In genomic region chr3:8625991-8626390, GRCh38 we compare ENCODE assay signal across 21 cellular contexts. TPM values are rescaled to one million over a fixed set of nuclear protein-coding genes. Genes with fewer than 3 reads are reported as not detected.
DNase-seq lines count a peak whose midpoint lies in the region; ATAC-seq and TF ChIP-seq lines count a peak whose summit lies in the region.
"Had no signal": no experiment of that assay in that cellular context is flagged by ENCODE, and none has a peak within 500 bp of the region (broad histone marks: within the 10 kb centered on the region; RNA-seq: fewer than 3 reads in every experiment).

No MANE protein-coding gene starts in this region.

- H3K4me3 ChIP-seq in neuronal stem cell (ENCODE audit: low read length in 2 of 2) (no peak overlapping the region), gastrocnemius medialis (no peak overlapping the region)
- H3K4me3 ChIP-seq: ascending aorta had no signal

- H2BK15ac ChIP-seq in neuronal stem cell (ENCODE audit: low read length) = peak overlapping the region; percentile 35

- intact Hi-C loops in gastrocnemius medialis (cut with DNase I; ENCODE audit: low total_unique reads) = no loop called here

- in situ Hi-C loops in gastrocnemius medialis (cut with MboI; ENCODE audit: low sequenced_read_pairs in 4 of 4) = no loop called here

- H2AK5ac ChIP-seq in neuronal stem cell (ENCODE audit: low read depth, low read length) = no peak overlapping the region

- TF ChIP-seq CTCF in gastrocnemius medialis (IDR thresholded peaks at IDR 0.05 in 4 of 5, conservative IDR thresholded peaks at IDR 0.05 in 1 of 5) = no peak

- ATAC-seq in GM21717 (IDR thresholded peaks at IDR 0.05; ENCODE audit: unreplicated experiment) (no peak), gastrocnemius medialis (no peak)
- ATAC-seq: T-cell had no signal

- H3K36me3 ChIP-seq in neuronal stem cell (replicated peaks in 1 of 2; ENCODE audit: control insufficient read depth in 2 of 2, insufficient read depth in 2 of 2, low read length in 2 of 2) (no peaks in the 10 kb centered on the region), gastrocnemius medialis (no peaks in the 10 kb centered on the region)
- H3K36me3 ChIP-seq: ascending aorta had no signal

- H2BK12ac ChIP-seq in neuronal stem cell (ENCODE audit: low read length) = peak overlapping the region; percentile 68

- no peaks in the 10 kb centered on the region for H3K79me1 ChIP-seq in neuronal stem cell (ENCODE audit: low read depth, low read length)

- no peak overlapping the region for H3K27ac ChIP-seq in neuronal stem cell (replicated peaks; ENCODE audit: low read length)
- H3K27ac ChIP-seq in gastrocnemius medialis = no peak overlapping the region
- H3K27ac ChIP-seq: ascending aorta, VCaP had no signal

- H3K9ac ChIP-seq in neuronal stem cell (ENCODE audit: low read depth, low read length, poor library complexity) = no peak overlapping the region

- DNase-seq in EH (ENCODE audit: low read depth) = peak; percentile 72
- peak; percentile 40 for DNase-seq in LHCN-M2 (ENCODE audit: low read depth)
- peak; percentile 62 for DNase-seq in astrocyte of the hippocampus (ENCODE audit: low read depth, low spot score)
- no peak for DNase-seq in neuronal stem cell (ENCODE audit: low spot score)
- DNase-seq in stimulated activated CD4-positive, alpha-beta T cell treated with anti-CD3 and anti-CD28 coated beads, Interleukin-15, amount 100 ng/mL, for 24 hours = no peak
- no peak for DNase-seq in NCI-H2196 (lab: John Stamatoyannopoulos, UW; ENCODE audit: unreplicated experiment)
- no peak for DNase-seq in gastrocnemius medialis
- DNase-seq: AML-193, Calu3, erythroblast, NCI-H1092 treated with DMSO at 0.1 percent for 48 hours, NCI-H774, retina, RPMI8226, substantia nigra, T-cell had no signal

- TF ChIP-seq POLR2A in gastrocnemius medialis (IDR thresholded peaks at IDR 0.05) = no peak

- no peak overlapping the region for H3K4me2 ChIP-seq in neuronal stem cell (ENCODE audit: insufficient read depth, low read length, poor library complexity, severe bottlenecking)

- H2AFZ ChIP-seq in neuronal stem cell (ENCODE audit: low read length) = no peak overlapping the region

- peak overlapping the region; percentile 4 for H3K14ac ChIP-seq in neuronal stem cell (ENCODE audit: low read length)

- no peak overlapping the region for H4K91ac ChIP-seq in neuronal stem cell (ENCODE audit: low read depth, low read length, poor library complexity)

- no peak overlapping the region for H3K23ac ChIP-seq in neuronal stem cell (ENCODE audit: low read depth, low read length, poor library complexity)

- WGBS in neuronal stem cell (ENCODE audit: extremely low coverage in 2 of 2, insufficient read length in 2 of 2, insufficient replicate concordance in 1 of 2), 2 donors = no CpG with 5 or more reads among the region's 3 CpGs

- no peak overlapping the region for H3K4ac ChIP-seq in neuronal stem cell (ENCODE audit: low read length)

- peak overlapping the region; percentile 66 for H4K8ac ChIP-seq in neuronal stem cell (ENCODE audit: low read depth, low read length)

- H3K4me1 ChIP-seq in neuronal stem cell (ENCODE audit: control insufficient read depth in 2 of 2, insufficient read depth in 1 of 2, low read depth in 1 of 2, low read length in 2 of 2) (peaks cover 11 to 16% of the 10 kb centered on the region in 2 donors), gastrocnemius medialis (peaks cover 19 to 21% of the 10 kb centered on the region in 2 donors)

- H2BK120ac ChIP-seq in neuronal stem cell (ENCODE audit: low read depth, low read length) = no peak overlapping the region

- peak overlapping the region; percentile 79 for H3K18ac ChIP-seq in neuronal stem cell (ENCODE audit: low read length)

- no peaks in the 10 kb centered on the region for H3K27me3 ChIP-seq in neuronal stem cell (ENCODE audit: control insufficient read depth in 3 of 3, insufficient read depth in 3 of 3, low read depth in 1 of 3, low read length in 3 of 3)
- no peaks in the 10 kb centered on the region for H3K27me3 ChIP-seq in gastrocnemius medialis
- H3K27me3 ChIP-seq: ascending aorta had no signal

- peaks cover 0 to 9% of the 10 kb centered on the region in 2 donors for H3K9me3 ChIP-seq in neuronal stem cell (replicated peaks in 1 of 2; ENCODE audit: control insufficient read depth in 2 of 2, insufficient read depth in 1 of 2, low read depth in 1 of 2, low read length in 2 of 2)
- no peaks in the 10 kb centered on the region for H3K9me3 ChIP-seq in gastrocnemius medialis
- H3K9me3 ChIP-seq: ascending aorta had no signal

- no peak overlapping the region for H2BK5ac ChIP-seq in neuronal stem cell (ENCODE audit: low read length)

RNA-seq across cellular contexts. Expression of gene SSUH2, which starts 18.6 kb away (rescaled TPM):
- total RNA-seq in LHCN-M2 (2014; rRNA removed) (0.11 TPM in 1 of 2 replicates, not detected in the other), gastrocnemius medialis (under 1 TPM in 2 of 4 donors, not detected in 2; 0.15 to 0.33 TPM)
- 0.17 TPM for polyA plus RNA-seq in LHCN-M2 (2012)
- polyA plus RNA-seq in neuronal stem cell (2013, experiment 1 of 2) = 1.8 TPM
- polyA plus RNA-seq in neuronal stem cell (2013, experiment 2 of 2) = 1.4 TPM
- total RNA-seq: activated CD8-positive, alpha-beta memory T cell treated with anti-CD3 and anti-CD28 coated beads for 36 hours; ascending aorta; Calu3 had no signal
- polyA plus RNA-seq: IgD-negative memory B cell had no signal

Comparison
In these comparisons a context has a peak if more than half of its experiments do, and no peak if none do; other contexts are left out.
1. DNase-seq: peak in EH (single experiment), LHCN-M2 (single experiment) and astrocyte of the hippocampus (single experiment); none in neuronal stem cell (single experiment), stimulated activated CD4-positive, alpha-beta T cell treated with anti-CD3 and anti-CD28 coated beads, Interleukin-15, amount 100 ng/mL, for 24 hours (single experiment), NCI-H2196 (single experiment) and gastrocnemius medialis (0 of 2).